1 cellular context compared by ENCODE assay signal in genomic region chr6:139530551-139530950, GRCh38.
TF ChIP-seq lines count a peak whose summit lies in the region.

No MANE protein-coding gene starts in this region.

TF ChIP-seq in GM12878, 131 proteins besides CTCF, POLR2A, EP300 and RAD21 (continued from another document):
- no peak for TF ChIP-seq REST (IDR thresholded peaks at IDR 0.05; ENCODE audit: low read depth, low read length)
- TF ChIP-seq MTA3 (IDR thresholded peaks at IDR 0.05; ENCODE audit: borderline replicate concordance, low read length), result no peak
- no peak for TF ChIP-seq NFXL1 (IDR thresholded peaks at IDR 0.05; ENCODE audit: borderline replicate concordance)
- no peak for TF ChIP-seq IKZF2 (IDR thresholded peaks at IDR 0.05)
- TF ChIP-seq SMC3 (IDR thresholded peaks at IDR 0.05; ENCODE audit: borderline replicate concordance, low read length), result no peak
- TF ChIP-seq E2F8 (IDR thresholded peaks at IDR 0.05; ENCODE audit: low read depth, partially characterized antibody), result no peak
- TF ChIP-seq RUNX3 (IDR thresholded peaks at IDR 0.05; ENCODE audit: low read length), result no peak
- no peak for TF ChIP-seq E2F4 (IDR thresholded peaks at IDR 0.05; ENCODE audit: low read depth, low read length)
- TF ChIP-seq DPF2 (IDR thresholded peaks at IDR 0.05), result no peak
